In the genomic region with DNA sequence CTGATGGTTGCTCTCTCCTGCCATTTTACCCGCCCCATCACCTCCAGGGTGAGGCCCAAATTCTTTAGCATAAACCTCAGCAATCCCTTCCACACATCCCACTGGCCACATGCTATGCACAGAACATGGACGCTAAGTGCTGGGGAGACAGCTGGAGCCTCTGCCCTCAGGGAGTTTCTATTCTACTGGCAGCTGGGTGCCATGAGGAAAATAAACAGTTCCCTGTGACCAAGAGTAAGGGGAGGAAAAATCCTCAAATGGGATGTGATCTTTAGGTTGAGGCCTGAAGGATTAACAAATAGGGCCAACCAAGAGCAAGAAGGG, we compare ENCODE assay signal across 7 cellular contexts. TPM values are rescaled to one million over a fixed set of nuclear protein-coding genes. Genes with fewer than 3 reads are reported as not detected.
DNase-seq lines count a peak whose midpoint lies in the region; ATAC-seq and TF ChIP-seq lines count a peak whose summit lies in the region.

No MANE protein-coding gene starts in this region.

- TF ChIP-seq POLR2A in HCT116 (IDR thresholded peaks at IDR 0.05; ENCODE audit: borderline replicate concordance, extremely low read depth, insufficient read depth, insufficient read length): no peak
- no peak for TF ChIP-seq POLR2A in spleen (IDR thresholded peaks at IDR 0.05)

- TF ChIP-seq CTCF in HCT116 (IDR thresholded peaks at IDR 0.05 in 2 of 3, conservative IDR thresholded peaks at IDR 0.05 in 1 of 3; ENCODE audit: borderline replicate concordance in 1 of 3, insufficient read depth in 1 of 3, low read depth in 2 of 3, low read length in 2 of 3): no peak
- TF ChIP-seq CTCF in foreskin keratinocyte (conservative IDR thresholded peaks at IDR 0.05): no peak
- no peak for TF ChIP-seq CTCF in spleen (IDR thresholded peaks at IDR 0.05 in 8 of 11, conservative IDR thresholded peaks at IDR 0.05 in 3 of 11)

- CTCF ChIA-PET in HCT116 (lab: Charles Lee): no interaction called here

- ATAC-seq in HCT116 (no peak), foreskin keratinocyte (no peak), HG02610 (IDR thresholded peaks at IDR 0.05; ENCODE audit: unreplicated experiment) (no peak)

- H3K27me3 ChIP-seq in HCT116 (ENCODE audit: insufficient read depth, low read length): no peaks in the 10 kb centered on the region
- H3K27me3 ChIP-seq in SJSA1 (replicated peaks): no peaks in the 10 kb centered on the region
- H3K27me3 ChIP-seq in foreskin keratinocyte: no peaks in the 10 kb centered on the region
- H3K27me3 ChIP-seq in spleen (replicated peaks in 1 of 7): no peaks in the 10 kb centered on the region

- BruUV-seq in HCT116 (replicated peaks; lab: Mats Ljungman, UMichigan): no TSS peak

- TF ChIP-seq RAD21 in HCT116 (IDR thresholded peaks at IDR 0.05; ENCODE audit: low read depth): no peak

- H3K9ac ChIP-seq in HCT116 (ENCODE audit: low read length): peak overlapping the region; percentile 66

- intact Hi-C loops in HCT116 (cut with micrococcal nuclease) (loop anchor here (5.0 kb wide), 1 partner anchor 116 kb away; a partner anchor contains a TSS), spleen (cut with DNase I; ENCODE audit: low total_unique reads) (no loop called here)

- RAD21 ChIA-PET in HCT116 (lab: Charles Lee; ENCODE audit: low non-redundant PET in 1 of 2, low total read pairs in 2 of 2, uncharacterized antibody in 2 of 2, unreplicated experiment in 2 of 2): no interaction called here

- H3K79me2 ChIP-seq in HCT116 (ENCODE audit: insufficient read depth, low read length): peaks cover 12% of the 10 kb centered on the region; the same call in 1 of the 2 replicates

- peak overlapping the region; percentile 92 for H3K4me2 ChIP-seq in HCT116 (ENCODE audit: low read length)

- H2AFZ ChIP-seq in HCT116 (ENCODE audit: low read depth, low read length, poor library complexity, severe bottlenecking): no peak overlapping the region

- H3K9me3 ChIP-seq in HCT116 (ENCODE audit: control insufficient read depth in 1 of 2, insufficient read depth in 1 of 2, low read depth in 1 of 2, low read length in 2 of 2) (no peaks in the 10 kb centered on the region), SJSA1 (replicated peaks) (0 out of 2 replicates have a peak, but pooled peaks cover 2% of the 10 kb centered on the region), spleen (peaks cover 3 to 11% (median 10%) of the 10 kb centered on the region in 8 donors)

- H3K36me3 ChIP-seq in HCT116 (ENCODE audit: control insufficient read depth in 1 of 2, insufficient read depth in 2 of 2, low read length in 2 of 2) (0 out of 4 replicates have a peak, but pooled peaks cover 0 to 3% of the 10 kb centered on the region in 2 experiments), SJSA1 (peaks cover 11% of the 10 kb centered on the region), spleen (peaks cover 0 to 15% (median 6%) of the 10 kb centered on the region in 6 donors)

- H3K27ac ChIP-seq in HCT116 (ENCODE audit: low read depth, low read length) (no peak overlapping the region), SJSA1 (no peak overlapping the region), foreskin keratinocyte (peak overlapping the region; percentile 93), spleen (peak overlapping the region; percentile 90 to 98 (median 95))

- H4K20me1 ChIP-seq in HCT116 (ENCODE audit: insufficient read depth): no peaks in the 10 kb centered on the region

- DNase-seq in HCT116 (ENCODE audit: low read depth, low spot score): no peak
- DNase-seq in SJSA1 (ENCODE audit: low read depth in 1 of 2, low spot score in 2 of 2): peak; percentile 7 to 37
- DNase-seq in foreskin keratinocyte: peak; percentile 22 to 40
- DNase-seq in spleen: no peak
- DNase-seq in DMS153 (lab: John Stamatoyannopoulos, UW): no peak
- DNase-seq in DMS114 treated with DMSO at 0.1 percent for 48 hours (lab: John Stamatoyannopoulos, UW; ENCODE audit: unreplicated experiment): no peak

- H3K4me1 ChIP-seq in HCT116 (ENCODE audit: control insufficient read depth in 1 of 2, insufficient read depth in 2 of 2, low read length in 2 of 2): peaks cover 25 to 54% of the 10 kb centered on the region in 2 experiments
- peaks cover 25% of the 10 kb centered on the region for H3K4me1 ChIP-seq in SJSA1 (replicated peaks)
- peaks cover 22% of the 10 kb centered on the region for H3K4me1 ChIP-seq in foreskin keratinocyte
- peaks cover 27 to 66% (median 38%) of the 10 kb centered on the region in 6 donors for H3K4me1 ChIP-seq in spleen

- 89 to 94% (median 91%) methylated on average over 2 of the region's 2 CpGs for WGBS in spleen, 5 donors

- H3K4me3 ChIP-seq in HCT116 (replicated peaks in 1 of 2; ENCODE audit: low read depth in 1 of 2, low read length in 2 of 2) (peak overlapping the region; percentile 52 to 67), SJSA1 (peak overlapping the region; percentile 93), spleen (peak overlapping the region in 7 of 8 donors; percentile 61 to 88 (median 68))

- no peaks in the 10 kb centered on the region for H3K9me2 ChIP-seq in HCT116 (ENCODE audit: insufficient read depth)

- POLR2A ChIA-PET in HCT116 (lab: Charles Lee): no interaction called here

TF ChIP-seq in HCT116, 20 proteins besides CTCF, POLR2A, EP300 and RAD21:
- no peak for TF ChIP-seq SRF (IDR thresholded peaks at IDR 0.05; ENCODE audit: low read depth)
- TF ChIP-seq ZNF274 (IDR thresholded peaks at IDR 0.05; ENCODE audit: low read depth, low read length): no peak
- no peak for TF ChIP-seq YY1 (IDR thresholded peaks at IDR 0.05; ENCODE audit: extremely low read depth, insufficient replicate concordance, low read depth, low read length)
- TF ChIP-seq, protein P1, sequence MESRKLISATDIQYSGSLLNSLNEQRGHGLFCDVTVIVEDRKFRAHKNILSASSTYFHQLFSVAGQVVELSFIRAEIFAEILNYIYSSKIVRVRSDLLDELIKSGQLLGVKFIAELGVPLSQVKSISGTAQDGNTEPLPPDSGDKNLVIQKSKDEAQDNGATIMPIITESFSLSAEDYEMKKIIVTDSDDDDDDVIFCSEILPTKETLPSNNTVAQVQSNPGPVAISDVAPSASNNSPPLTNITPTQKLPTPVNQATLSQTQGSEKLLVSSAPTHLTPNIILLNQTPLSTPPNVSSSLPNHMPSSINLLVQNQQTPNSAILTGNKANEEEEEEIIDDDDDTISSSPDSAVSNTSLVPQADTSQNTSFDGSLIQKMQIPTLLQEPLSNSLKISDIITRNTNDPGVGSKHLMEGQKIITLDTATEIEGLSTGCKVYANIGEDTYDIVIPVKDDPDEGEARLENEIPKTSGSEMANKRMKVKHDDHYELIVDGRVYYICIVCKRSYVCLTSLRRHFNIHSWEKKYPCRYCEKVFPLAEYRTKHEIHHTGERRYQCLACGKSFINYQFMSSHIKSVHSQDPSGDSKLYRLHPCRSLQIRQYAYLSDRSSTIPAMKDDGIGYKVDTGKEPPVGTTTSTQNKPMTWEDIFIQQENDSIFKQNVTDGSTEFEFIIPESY (IDR thresholded peaks at IDR 0.05; ENCODE audit: extremely low read depth, insufficient replicate concordance, low read length): no peak
- TF ChIP-seq CEBPB (IDR thresholded peaks at IDR 0.05; ENCODE audit: low read depth): no peak
- TF ChIP-seq SIN3A (IDR thresholded peaks at IDR 0.05; ENCODE audit: low read depth): no peak
- no peak for TF ChIP-seq FOSL1 (IDR thresholded peaks at IDR 0.05; ENCODE audit: low read depth)
- TF ChIP-seq CBX3 (IDR thresholded peaks at IDR 0.05; ENCODE audit: low read depth): no peak
- TF ChIP-seq, protein P2, sequence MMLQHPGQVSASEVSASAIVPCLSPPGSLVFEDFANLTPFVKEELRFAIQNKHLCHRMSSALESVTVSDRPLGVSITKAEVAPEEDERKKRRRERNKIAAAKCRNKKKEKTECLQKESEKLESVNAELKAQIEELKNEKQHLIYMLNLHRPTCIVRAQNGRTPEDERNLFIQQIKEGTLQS (IDR thresholded peaks at IDR 0.05): no peak
- TF ChIP-seq TCF7L2 (IDR thresholded peaks at IDR 0.05; ENCODE audit: borderline replicate concordance, extremely low read depth, insufficient read depth, insufficient read length): no peak
TF ChIP-seq in HCT116: peak in this region for 0.

RNA-seq across cellular contexts. Expression of a gene that starts 1.2 kb away (rescaled TPM):
- 17.7 TPM for total RNA-seq in HCT116 (2021; ENCODE audit: unreplicated experiment)
- 11.4 and 17.3 TPM in 2 replicates for polyA plus RNA-seq in HCT116 (2012)
- total RNA-seq in SJSA1 (2014; rRNA removed; shearing (Covaris generic)): 19.3 and 21.4 TPM in 2 replicates
- 61.0 and 67.0 TPM in 2 replicates for total RNA-seq in foreskin keratinocyte
- 37.4 and 41.7 TPM in 2 replicates for polyA plus RNA-seq in foreskin keratinocyte
- 100 to 1,000 TPM in 1 of 7 donors, 10 to 100 TPM in 6; 60.8 to 101 (median 77.5) TPM for total RNA-seq in spleen
- polyA plus RNA-seq in spleen: 10 to 100 TPM; 26.9 to 68.4 (median 59.2) TPM

Comparison
In these comparisons a context has a peak if more than half of its experiments do, and no peak if none do; other contexts are left out.
1. DNase-seq: peak in SJSA1 (2 of 2) and foreskin keratinocyte (2 of 2); none in HCT116 (single experiment), spleen (single experiment), DMS153 (single experiment) and DMS114 treated with DMSO at 0.1 percent for 48 hours (single experiment).
2. H3K27ac ChIP-seq: peak in foreskin keratinocyte (single experiment) and spleen (8 of 8); none in HCT116 (single experiment) and SJSA1 (single experiment).
3. Peak in every context shown above with its lines, with median percentiles within 50 percentile points of each other: H3K4me3 ChIP-seq.